ENCODE assay signal across 19 cellular contexts in the genomic region with DNA sequence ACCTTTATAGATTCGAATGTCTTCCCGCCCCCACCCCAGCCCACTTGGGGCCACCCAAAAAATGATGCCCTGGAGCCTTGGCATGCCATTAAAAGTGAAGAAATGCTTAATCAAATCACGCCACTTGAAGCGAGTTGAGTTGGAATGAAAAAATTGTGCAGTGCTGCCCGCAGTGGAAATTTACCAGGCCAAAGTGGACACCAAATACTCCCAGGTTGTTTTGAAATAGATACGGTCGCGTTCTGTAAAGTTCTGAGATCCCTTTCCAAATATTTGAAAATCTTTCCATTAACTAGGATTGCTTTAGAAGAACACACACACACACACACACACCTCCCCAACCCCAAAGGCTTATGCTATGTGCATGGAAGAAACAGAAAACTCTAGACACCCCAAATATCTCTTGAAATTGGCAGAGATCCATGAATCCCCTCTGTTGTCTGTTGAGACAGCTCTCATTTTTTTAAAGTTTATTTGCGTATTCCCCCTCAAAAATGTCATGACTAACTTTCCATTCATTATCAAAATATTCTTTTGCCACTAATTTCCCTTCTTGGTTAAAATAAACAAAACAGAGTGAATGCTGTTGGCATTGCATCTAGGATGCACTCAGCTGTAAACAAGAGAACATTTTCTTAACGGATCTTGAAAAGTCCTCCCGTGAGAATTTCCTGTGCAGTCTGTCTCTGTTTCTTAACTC.
DNase-seq lines count a peak whose midpoint lies in the region; ATAC-seq and TF ChIP-seq lines count a peak whose summit lies in the region.
"Had no signal": no experiment of that assay in that cellular context is flagged by ENCODE, and none has a peak within 500 bp of the region (broad histone marks: within the 10 kb centered on the region; RNA-seq: fewer than 3 reads in every experiment).

No MANE protein-coding gene starts in this region.

- no peaks in the 10 kb centered on the region for H3K36me3 ChIP-seq in trophoblast cell (ENCODE audit: control insufficient read depth in 1 of 2, insufficient read depth in 2 of 2, low read length in 2 of 2)

- intact Hi-C loops in activated CD4-positive, alpha-beta memory T cell treated with anti-CD3 and anti-CD28 coated beads for 36 hours (cut with micrococcal nuclease): no loop called here

- no peaks in the 10 kb centered on the region for H3K27me3 ChIP-seq in trophoblast cell (ENCODE audit: insufficient read depth, low read length)

- ATAC-seq in activated naive CD8-positive, alpha-beta T cell treated with anti-CD3 and anti-CD28 coated beads, Interleukin-2, amount 50 U/mL, for 24 hours: no peak
- no peak for ATAC-seq in omental fat pad (ENCODE audit: low FRiP score)
- ATAC-seq in GM19455 (IDR thresholded peaks at IDR 0.05; ENCODE audit: unreplicated experiment): no peak

- POLR2A ChIA-PET in activated CD4-positive, alpha-beta memory T cell treated with anti-CD3 and anti-CD28 coated beads for 36 hours (lab: Charles Lee): no interaction called here

- no peak overlapping the region for H3K14ac ChIP-seq in trophoblast cell (ENCODE audit: low read length)

- no peak overlapping the region for H3K18ac ChIP-seq in trophoblast cell (ENCODE audit: low read length)

- no peak overlapping the region for H2BK12ac ChIP-seq in trophoblast cell (ENCODE audit: low read length)

- TF ChIP-seq CTCF in fibroblast of villous mesenchyme (IDR thresholded peaks at IDR 0.05; ENCODE audit: insufficient read depth, low read depth, low read length) (no peak), omental fat pad (IDR thresholded peaks at IDR 0.05) (no peak)

- no peak overlapping the region for H3K23ac ChIP-seq in trophoblast cell (ENCODE audit: low read length)

- no CpG with 5 or more reads among the region's 11 CpGs for WGBS in trophoblast cell (ENCODE audit: extremely low coverage, insufficient coverage, insufficient read length)

- H3K4me1 ChIP-seq in trophoblast cell (ENCODE audit: control insufficient read depth in 1 of 2, insufficient read depth in 2 of 2, low read length in 2 of 2): no peaks in the 10 kb centered on the region

- H4K91ac ChIP-seq in trophoblast cell (ENCODE audit: low read depth, low read length): no peak overlapping the region

- no peak overlapping the region for H4K12ac ChIP-seq in trophoblast cell (ENCODE audit: low read depth, low read length)

- H2BK5ac ChIP-seq in trophoblast cell (ENCODE audit: low read depth, low read length, poor library complexity): no peak overlapping the region

- H3K4me2 ChIP-seq in trophoblast cell (ENCODE audit: low read length): no peak overlapping the region
- H3K4me2 ChIP-seq: PC-9 had no signal

- H3K4me3 ChIP-seq in fibroblast of villous mesenchyme (ENCODE audit: low read depth, low read length): no peak overlapping the region
- H3K4me3 ChIP-seq in trophoblast cell (ENCODE audit: low read depth, low read length): no peak overlapping the region
- H3K4me3 ChIP-seq: GM23248, PC-9 had no signal

- no peak overlapping the region for H3K4me3 Mint-ChIP-seq in activated naive CD8-positive, alpha-beta T cell treated with anti-CD3 and anti-CD28 coated beads, Interleukin-2, amount 50 U/mL, for 24 hours
- H3K4me3 Mint-ChIP-seq in activated naive CD8-positive, alpha-beta T cell treated with anti-CD3 and anti-CD28 coated beads for 36 hours: no peak overlapping the region
- H3K4me3 Mint-ChIP-seq in activated CD4-positive, alpha-beta memory T cell treated with anti-CD3 and anti-CD28 coated beads for 36 hours: no peak overlapping the region

- CTCF ChIA-PET in activated CD4-positive, alpha-beta memory T cell treated with anti-CD3 and anti-CD28 coated beads for 36 hours (lab: Charles Lee): interaction anchor here (1.1 kb wide), 1 partner anchor 298 kb away, joined by 5 read pairs; no protein-coding TSS in a partner anchor

- no peak overlapping the region for H4K8ac ChIP-seq in trophoblast cell (ENCODE audit: low read depth, low read length)

- no peaks in the 10 kb centered on the region for H3K36me3 Mint-ChIP-seq in activated naive CD8-positive, alpha-beta T cell treated with anti-CD3 and anti-CD28 coated beads, Interleukin-2, amount 50 U/mL, for 24 hours (ENCODE audit: low read depth)
- no peaks in the 10 kb centered on the region for H3K36me3 Mint-ChIP-seq in activated naive CD8-positive, alpha-beta T cell treated with anti-CD3 and anti-CD28 coated beads for 36 hours
- H3K36me3 Mint-ChIP-seq in activated CD4-positive, alpha-beta memory T cell treated with anti-CD3 and anti-CD28 coated beads for 36 hours: no peaks in the 10 kb centered on the region

- H3K9ac ChIP-seq in trophoblast cell (ENCODE audit: low read length): no peak overlapping the region
- H3K9ac ChIP-seq: GM23248 had no signal

- no peak overlapping the region for H3K27ac ChIP-seq in trophoblast cell (ENCODE audit: low read depth, low read length)
- H3K27ac ChIP-seq: GM23248, PC-9 had no signal

- no peak overlapping the region for H2AFZ ChIP-seq in trophoblast cell (ENCODE audit: insufficient read depth, low read length, poor library complexity)
- H2AFZ ChIP-seq: GM23248, PC-9 had no signal

- H3K27me3 Mint-ChIP-seq in activated naive CD8-positive, alpha-beta T cell treated with anti-CD3 and anti-CD28 coated beads, Interleukin-2, amount 50 U/mL, for 24 hours: no peaks in the 10 kb centered on the region
- no peaks in the 10 kb centered on the region for H3K27me3 Mint-ChIP-seq in activated naive CD8-positive, alpha-beta T cell treated with anti-CD3 and anti-CD28 coated beads for 36 hours
- H3K27me3 Mint-ChIP-seq in activated CD4-positive, alpha-beta memory T cell treated with anti-CD3 and anti-CD28 coated beads for 36 hours: no peaks in the 10 kb centered on the region

- peaks cover 8% of the 10 kb centered on the region for H3K4me1 Mint-ChIP-seq in activated naive CD8-positive, alpha-beta T cell treated with anti-CD3 and anti-CD28 coated beads, Interleukin-2, amount 50 U/mL, for 24 hours
- H3K4me1 Mint-ChIP-seq in activated naive CD8-positive, alpha-beta T cell treated with anti-CD3 and anti-CD28 coated beads for 36 hours: peaks cover 5% of the 10 kb centered on the region
- H3K4me1 Mint-ChIP-seq in activated CD4-positive, alpha-beta memory T cell treated with anti-CD3 and anti-CD28 coated beads for 36 hours (ENCODE audit: low read depth): no peaks in the 10 kb centered on the region

- peaks cover 2% of the 10 kb centered on the region for H3K9me3 ChIP-seq in trophoblast cell (ENCODE audit: insufficient read depth, low read depth, low read length)

- H3K79me2 ChIP-seq in trophoblast cell (ENCODE audit: control insufficient read depth, insufficient read depth, low read length, poor library complexity): no peaks in the 10 kb centered on the region

- no peaks in the 10 kb centered on the region for H3K79me1 ChIP-seq in trophoblast cell (ENCODE audit: low read length)

- no peak overlapping the region for H2AK5ac ChIP-seq in trophoblast cell (ENCODE audit: low read length)

- H2BK120ac ChIP-seq in trophoblast cell (ENCODE audit: insufficient read depth, low read length, poor library complexity): no peak overlapping the region

- H3K4ac ChIP-seq in trophoblast cell (ENCODE audit: low read depth, low read length): no peak overlapping the region

- DNase-seq in activated naive CD8-positive, alpha-beta T cell treated with anti-CD3 and anti-CD28 coated beads, Interleukin-2, amount 50 U/mL, for 24 hours: no peak
- DNase-seq in activated naive CD8-positive, alpha-beta T cell treated with anti-CD3 and anti-CD28 coated beads for 36 hours: no peak
- DNase-seq in fibroblast of villous mesenchyme (ENCODE audit: low read depth) (peak; percentile 76), trophoblast cell (peak; percentile 78 to 93), NCI-H146 treated with DMSO at 0.1 percent for 48 hours (lab: John Stamatoyannopoulos, UW; ENCODE audit: unreplicated experiment) (no peak), omental fat pad (ENCODE audit: low spot score) (no peak)
- no peak for DNase-seq in activated CD4-positive, alpha-beta memory T cell treated with anti-CD3 and anti-CD28 coated beads for 36 hours
- DNase-seq: 8988T, C1 segment of cervical spinal cord, GF-D8, GM23248, KG1, NCI-H1048, NCI-H1436 treated with DMSO at 0.1 percent for 48 hours, NCI-H2081 treated with DMSO at 0.1 percent for 48 hours, NCI-H510A treated with DMSO at 0.1 percent for 48 hours, NCI-H82, PC-9 had no signal

- H3K9me3 Mint-ChIP-seq in activated naive CD8-positive, alpha-beta T cell treated with anti-CD3 and anti-CD28 coated beads, Interleukin-2, amount 50 U/mL, for 24 hours: no peaks in the 10 kb centered on the region
- no peaks in the 10 kb centered on the region for H3K9me3 Mint-ChIP-seq in activated naive CD8-positive, alpha-beta T cell treated with anti-CD3 and anti-CD28 coated beads for 36 hours
- H3K9me3 Mint-ChIP-seq in activated CD4-positive, alpha-beta memory T cell treated with anti-CD3 and anti-CD28 coated beads for 36 hours: no peaks in the 10 kb centered on the region

- H3K27ac Mint-ChIP-seq in activated naive CD8-positive, alpha-beta T cell treated with anti-CD3 and anti-CD28 coated beads, Interleukin-2, amount 50 U/mL, for 24 hours: peak overlapping the region; percentile 46
- H3K27ac Mint-ChIP-seq in activated naive CD8-positive, alpha-beta T cell treated with anti-CD3 and anti-CD28 coated beads for 36 hours: no peak overlapping the region
- no peak overlapping the region for H3K27ac Mint-ChIP-seq in activated CD4-positive, alpha-beta memory T cell treated with anti-CD3 and anti-CD28 coated beads for 36 hours

Comparison
In these comparisons a context has a peak if more than half of its experiments do, and no peak if none do; other contexts are left out.
1. DNase-seq: peak in fibroblast of villous mesenchyme (single experiment) and trophoblast cell (2 of 2); none in activated naive CD8-positive, alpha-beta T cell treated with anti-CD3 and anti-CD28 coated beads, Interleukin-2, amount 50 U/mL, for 24 hours (single experiment), activated naive CD8-positive, alpha-beta T cell treated with anti-CD3 and anti-CD28 coated beads for 36 hours (single experiment), activated CD4-positive, alpha-beta memory T cell treated with anti-CD3 and anti-CD28 coated beads for 36 hours (single experiment), NCI-H146 treated with DMSO at 0.1 percent for 48 hours (single experiment) and omental fat pad (single experiment).